14 cellular contexts compared by ENCODE assay signal in the genomic region with DNA sequence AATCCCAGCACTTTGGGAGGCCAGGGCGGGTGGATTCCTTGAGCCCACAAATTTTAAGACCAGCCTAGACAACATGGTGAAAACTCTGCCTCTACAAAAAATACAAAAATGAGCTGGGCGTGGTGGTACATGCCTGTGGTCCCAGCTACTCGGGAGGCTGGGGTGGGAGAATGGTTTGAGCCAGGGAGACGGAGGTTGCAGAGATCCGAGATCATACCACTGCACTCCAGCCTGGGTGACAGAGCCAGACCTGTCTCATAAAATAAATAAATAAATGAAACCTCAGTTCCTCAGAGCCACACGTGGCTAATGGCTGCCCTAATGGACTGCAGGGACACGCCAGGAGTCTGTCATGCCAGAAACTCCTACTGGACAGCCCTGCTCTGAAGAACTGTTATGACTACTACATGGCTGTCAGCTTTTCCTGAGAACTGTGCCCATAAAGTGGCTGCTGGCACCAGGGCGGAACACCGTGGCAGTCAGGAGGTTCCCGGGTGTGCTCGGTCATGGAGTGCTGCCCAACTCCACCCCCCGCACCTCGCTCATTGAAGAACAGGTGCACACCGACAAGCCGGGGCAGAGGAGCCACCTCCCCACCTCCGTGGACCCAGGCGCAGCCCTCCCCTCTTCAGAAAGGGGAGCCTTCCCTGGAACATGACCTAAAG. TPM values are rescaled to one million over a fixed set of nuclear protein-coding genes. Genes with fewer than 3 reads are reported as not detected.
DNase-seq lines count a peak whose midpoint lies in the region; ATAC-seq and TF ChIP-seq lines count a peak whose summit lies in the region.
"Had no signal": no experiment of that assay in that cellular context is flagged by ENCODE, and none has a peak within 500 bp of the region (broad histone marks: within the 10 kb centered on the region; RNA-seq: fewer than 3 reads in every experiment).

No MANE protein-coding gene starts in this region.

- no peak for TF ChIP-seq CTCF in IMR-90 (conservative IDR thresholded peaks at IDR 0.05; ENCODE audit: low read depth, low read length)
- no peak for TF ChIP-seq CTCF in colonic mucosa (IDR thresholded peaks at IDR 0.05)
- no peak for TF ChIP-seq CTCF in thyroid gland (IDR thresholded peaks at IDR 0.05)

- CTCF ChIA-PET in IMR-90 (lab: Yijun Ruan, JAX): no interaction called here

- intact Hi-C loops in IMR-90 (cut with micrococcal nuclease): loop anchor here (5.0 kb wide), 3 partner anchors 42 to 167 kb away; a partner anchor contains a TSS
- intact Hi-C loops in colonic mucosa (cut with DNase I): no loop called here
- intact Hi-C loops in thyroid gland (cut with DNase I): loop anchor here (5.0 to 10.0 kb wide), 2 partner anchors 85 to 167 kb away; a partner anchor contains a TSS

- in situ Hi-C loops in IMR-90 (cut with MboI; ENCODE audit: low sequenced_read_pairs): no loop called here
- in situ Hi-C loops in HAP-1 (cut with MboI; ENCODE audit: low sequenced_read_pairs): no loop called here

- H3K27me3 ChIP-seq in IMR-90 (ENCODE audit: control insufficient read depth, insufficient read depth, low read length) (no peaks in the 10 kb centered on the region), colonic mucosa (no peaks in the 10 kb centered on the region), mesenchymal stem cell (ENCODE audit: control insufficient read depth in 1 of 2, insufficient read depth in 1 of 2, low read length in 2 of 2) (no peaks in the 10 kb centered on the region), thyroid gland (no peaks in the 10 kb centered on the region), HAP-1 (ENCODE audit: low read depth) (no peaks in the 10 kb centered on the region)

- no peak overlapping the region for H2BK12ac ChIP-seq in mesenchymal stem cell (ENCODE audit: low read length in 2 of 2)

- BruUV-seq in IMR-90 (replicated peaks; lab: Mats Ljungman, UMichigan): no TSS peak

- no peak overlapping the region for H3K9ac ChIP-seq in IMR-90 (ENCODE audit: low read depth, low read length)
- H3K9ac ChIP-seq in colonic mucosa (ENCODE audit: low read depth in 2 of 2, low read length in 2 of 2): peak overlapping the region in 1 of 2 donors; percentile 13
- H3K9ac ChIP-seq in mesenchymal stem cell (ENCODE audit: low read length): peak overlapping the region; percentile 26

- H3K4me1 ChIP-seq in IMR-90 (ENCODE audit: control insufficient read depth, insufficient read depth, low read length) (peaks cover 6% of the 10 kb centered on the region), colonic mucosa (peaks cover 22% of the 10 kb centered on the region), mesenchymal stem cell (ENCODE audit: control insufficient read depth, insufficient read depth, low read depth, low read length) (peaks cover 14% of the 10 kb centered on the region), thyroid gland (peaks cover 44 to 55% of the 10 kb centered on the region in 2 donors), HAP-1 (peaks cover 25% of the 10 kb centered on the region)

- H3K9me3 ChIP-seq in IMR-90 (ENCODE audit: control insufficient read depth, insufficient read depth, low read length) (no peaks in the 10 kb centered on the region), colonic mucosa (no peaks in the 10 kb centered on the region), mesenchymal stem cell (ENCODE audit: control insufficient read depth, low read length) (no peaks in the 10 kb centered on the region), thyroid gland (no peaks in the 10 kb centered on the region), HAP-1 (no peaks in the 10 kb centered on the region)

- H3K4me2 ChIP-seq in IMR-90 (ENCODE audit: low read depth, low read length) (no peak overlapping the region), mesenchymal stem cell (ENCODE audit: low read length, poor library complexity, severe bottlenecking) (no peak overlapping the region)

- H2AK9ac ChIP-seq in IMR-90 (replicated peaks; ENCODE audit: low read depth, low read length, poor library complexity): no peak overlapping the region

- no peak for DNase-seq in IMR-90
- peak; percentile 82 for DNase-seq in colonic mucosa
- no peak for DNase-seq in mesenchymal stem cell
- peak; percentile 97 for DNase-seq in thyroid gland
- DNase-seq in HAP-1 (ENCODE audit: low spot score in 2 of 2): no peak
- DNase-seq: activated CD8-positive, alpha-beta T cell treated with anti-CD3 and anti-CD28 coated beads for 36 hours; activated naive CD4-positive, alpha-beta T cell treated with anti-CD3 and anti-CD28 coated beads for 36 hours; DMS53; NCI-H2029; stimulated activated CD4-positive, alpha-beta T cell treated with anti-CD3 and anti-CD28 coated beads, Interleukin-4, amount 100 ng/mL, for 1 hour; stimulated activated naive CD8-positive, alpha-beta T cell treated with anti-CD3 and anti-CD28 coated beads, Interleukin-15, Interleukin-2, amounts not matched to agents 100 U/mL and 50 U/mL, for 24 hours had no signal

- H2BK5ac ChIP-seq in IMR-90 (ENCODE audit: low read depth, low read length, poor library complexity, severe bottlenecking) (no peak overlapping the region), mesenchymal stem cell (ENCODE audit: low read depth, low read length, poor library complexity, severe bottlenecking) (no peak overlapping the region)

- no peak overlapping the region for H2AK5ac ChIP-seq in IMR-90 (ENCODE audit: low read depth, low read length)
- no peak overlapping the region for H2AK5ac ChIP-seq in mesenchymal stem cell (ENCODE audit: low read length, severe bottlenecking)

- H3K4me3 ChIP-seq in IMR-90 (ENCODE audit: insufficient read depth, low read depth, low read length) (no peak overlapping the region), colonic mucosa (no peak overlapping the region), mesenchymal stem cell (ENCODE audit: insufficient read depth in 1 of 2, low read depth in 1 of 2, low read length in 2 of 2) (no peak overlapping the region), thyroid gland (replicated peaks in 1 of 3) (no peak overlapping the region), HAP-1 (no peak overlapping the region)

- H4K20me1 ChIP-seq in IMR-90 (ENCODE audit: insufficient read depth, low read length): peaks cover 88% of the 10 kb centered on the region

- H3K4ac ChIP-seq in IMR-90 (ENCODE audit: low read depth, low read length) (peak overlapping the region; percentile 16; the same call in 1 of the 2 replicates), mesenchymal stem cell (ENCODE audit: low read depth in 1 of 2, low read length in 2 of 2) (no peak overlapping the region)

- H3K18ac ChIP-seq in IMR-90 (ENCODE audit: low read depth, low read length): no peak overlapping the region
- H3K18ac ChIP-seq in mesenchymal stem cell (ENCODE audit: low read depth in 1 of 2, low read length in 2 of 2): no peak overlapping the region

- no peak overlapping the region for H2BK15ac ChIP-seq in IMR-90 (ENCODE audit: low read depth, low read length)
- H2BK15ac ChIP-seq in mesenchymal stem cell (ENCODE audit: low read depth, poor library complexity, severe bottlenecking): no peak overlapping the region

- dilution Hi-C loops in IMR-90 (cut with HindIII; ENCODE audit: low sequenced_read_pairs, unreplicated experiment): no loop called here

- H2AFZ ChIP-seq in IMR-90 (replicated peaks; ENCODE audit: low read length, poor library complexity): no peak overlapping the region
- no peak overlapping the region for H2AFZ ChIP-seq in mesenchymal stem cell (ENCODE audit: low read depth, low read length)

- H2BK120ac ChIP-seq in IMR-90 (ENCODE audit: low read depth, low read length) (no peak overlapping the region), mesenchymal stem cell (ENCODE audit: low read depth, low read length) (no peak overlapping the region)

- H4K5ac ChIP-seq in IMR-90 (ENCODE audit: low read depth, low read length): no peak overlapping the region

- 80% methylated on average over 1 of the region's 17 CpGs; no CpG with 5 or more reads in 1 of the 2 experiments for WGBS in IMR-90 (ENCODE audit: extremely low coverage in 2 of 2, insufficient read length in 1 of 2), 2 experiments
- WGBS in mesenchymal stem cell: 94% methylated on average over 17 of the region's 17 CpGs
- WGBS in thyroid gland, 2 donors: 40 to 47% methylated on average over 12 to 17 of the region's 17 CpGs

- H3K27ac ChIP-seq in IMR-90 (ENCODE audit: insufficient read depth, low read length) (no peak overlapping the region), colonic mucosa (no peak overlapping the region), mesenchymal stem cell (ENCODE audit: low read length, poor library complexity, severe bottlenecking) (no peak overlapping the region), thyroid gland (peak overlapping the region; percentile 56 to 80 (median 63))

- no peak for TF ChIP-seq RAD21 in IMR-90 (IDR thresholded peaks at IDR 0.05; ENCODE audit: low read length)

- H3K36me3 ChIP-seq in IMR-90 (ENCODE audit: control insufficient read depth, insufficient read depth, low read length) (peaks cover 20% of the 10 kb centered on the region), colonic mucosa (no peaks in the 10 kb centered on the region), mesenchymal stem cell (ENCODE audit: control insufficient read depth in 1 of 2, insufficient read depth in 2 of 2, low read depth in 1 of 2, low read length in 2 of 2) (peaks cover 25 to 34% of the 10 kb centered on the region in 2 experiments), thyroid gland (no peaks in the 10 kb centered on the region), HAP-1 (replicated peaks) (peaks cover 43% of the 10 kb centered on the region)

- no peak overlapping the region for H2BK20ac ChIP-seq in IMR-90 (ENCODE audit: low read depth, low read length)

- POLR2A ChIA-PET in IMR-90 (lab: Charles Lee; ENCODE audit: unreplicated experiment): no interaction called here

- ATAC-seq in IMR-90 (ENCODE audit: low read depth) (no peak), GM21723 (IDR thresholded peaks at IDR 0.05; ENCODE audit: unreplicated experiment) (no peak), GM19351 (IDR thresholded peaks at IDR 0.05; ENCODE audit: unreplicated experiment) (no peak)
- ATAC-seq: activated CD8-positive, alpha-beta T cell treated with anti-CD3 and anti-CD28 coated beads for 36 hours; Panc1; stimulated activated naive CD8-positive, alpha-beta T cell treated with anti-CD3 and anti-CD28 coated beads, Interleukin-15, Interleukin-2, amounts not matched to agents 100 U/mL and 50 U/mL, for 24 hours had no signal

- H3K9me1 ChIP-seq in IMR-90 (ENCODE audit: insufficient read depth, low read length): peaks cover 28% of the 10 kb centered on the region

- H3K79me1 ChIP-seq in IMR-90 (ENCODE audit: low read depth in 1 of 2, low read length in 2 of 2): peaks cover 3 to 79% of the 10 kb centered on the region in 2 experiments
- peaks cover 6% of the 10 kb centered on the region for H3K79me1 ChIP-seq in mesenchymal stem cell (replicated peaks; ENCODE audit: low read length, poor library complexity, severe bottlenecking)

- TF ChIP-seq POLR2A in IMR-90 (IDR thresholded peaks at IDR 0.05; ENCODE audit: low read depth, low read length) (no peak), thyroid gland (IDR thresholded peaks at IDR 0.05) (peak in 1 of 2 donors; percentile 51)

- H4K8ac ChIP-seq in IMR-90 (ENCODE audit: low read depth in 2 of 2, low read length in 2 of 2): no peak overlapping the region
- H4K8ac ChIP-seq in mesenchymal stem cell (ENCODE audit: low read length): no peak overlapping the region

- no peak overlapping the region for H3K56ac ChIP-seq in IMR-90 (ENCODE audit: extremely low read depth, insufficient read depth, low read length)

- no peak overlapping the region for H4K91ac ChIP-seq in IMR-90 (ENCODE audit: insufficient read depth, low read depth, low read length)
- H4K91ac ChIP-seq in mesenchymal stem cell (ENCODE audit: low read length): no peak overlapping the region

- H3K23ac ChIP-seq in IMR-90 (ENCODE audit: low read depth, low read length) (no peak overlapping the region), mesenchymal stem cell (ENCODE audit: low read length in 2 of 2) (no peak overlapping the region)

- H3K14ac ChIP-seq in IMR-90 (replicated peaks; ENCODE audit: low read depth, low read length): no peak overlapping the region
- H3K14ac ChIP-seq in mesenchymal stem cell (ENCODE audit: low read length in 2 of 2): no peak overlapping the region

RNA-seq across cellular contexts. Expression of a gene that starts 4.3 kb away (rescaled TPM):
- total RNA-seq in IMR-90 (2012; rRNA removed): 19.2 and 19.9 TPM in 2 replicates
- polyA plus RNA-seq in IMR-90 (2012; rRNA removed): 44.7 and 57.6 TPM in 2 replicates
- 38.0 and 64.3 TPM in 2 replicates for polyA plus RNA-seq in IMR-90 (2012; cell fraction: cytosol; rRNA removed)
- 17.1 and 33.2 TPM in 2 replicates for polyA plus RNA-seq in IMR-90 (2012; cell fraction: nucleus; rRNA removed; ENCODE audit: low replicate concordance)
- total RNA-seq in colonic mucosa: 10 to 100 TPM; 28.6 to 44.8 TPM
- polyA plus RNA-seq in mesenchymal stem cell (2013, experiment 1 of 2): 25.7 TPM
- polyA plus RNA-seq in mesenchymal stem cell (2013, experiment 2 of 2): 26.0 TPM
- 10 to 100 TPM; 20.7 to 35.7 (median 24.7) TPM for total RNA-seq in thyroid gland

RNA-seq across cellular contexts. Expression of a gene that starts 43.6 kb away (rescaled TPM):
- total RNA-seq in IMR-90 (2012; rRNA removed): 0.56 and 0.90 TPM in 2 replicates
- polyA plus RNA-seq in IMR-90 (2012; rRNA removed): 4.1 and 4.3 TPM in 2 replicates
- 2.2 and 5.3 TPM in 2 replicates for polyA plus RNA-seq in IMR-90 (2012; cell fraction: cytosol; rRNA removed)
- 4.7 and 7.3 TPM in 2 replicates for polyA plus RNA-seq in IMR-90 (2012; cell fraction: nucleus; rRNA removed; ENCODE audit: low replicate concordance)
- total RNA-seq in colonic mucosa: 1 to 10 TPM; 1.8 to 5.2 TPM
- polyA plus RNA-seq in mesenchymal stem cell (2013, experiment 1 of 2): 3.2 TPM
- polyA plus RNA-seq in mesenchymal stem cell (2013, experiment 2 of 2): 3.2 TPM
- total RNA-seq in thyroid gland: 10 to 100 TPM; 18.6 to 34.1 (median 21.2) TPM

Comparison
In these comparisons a context has a peak if more than half of its experiments do, and no peak if none do; other contexts are left out.
1. DNase-seq: peak in colonic mucosa (single experiment) and thyroid gland (2 of 2); none in IMR-90 (single experiment), mesenchymal stem cell (single experiment) and HAP-1 (0 of 2).
2. H3K27ac ChIP-seq: peak in thyroid gland (3 of 3); none in IMR-90 (single experiment), colonic mucosa (single experiment) and mesenchymal stem cell (single experiment).